9 cellular contexts compared by ENCODE assay signal in the genomic region with DNA sequence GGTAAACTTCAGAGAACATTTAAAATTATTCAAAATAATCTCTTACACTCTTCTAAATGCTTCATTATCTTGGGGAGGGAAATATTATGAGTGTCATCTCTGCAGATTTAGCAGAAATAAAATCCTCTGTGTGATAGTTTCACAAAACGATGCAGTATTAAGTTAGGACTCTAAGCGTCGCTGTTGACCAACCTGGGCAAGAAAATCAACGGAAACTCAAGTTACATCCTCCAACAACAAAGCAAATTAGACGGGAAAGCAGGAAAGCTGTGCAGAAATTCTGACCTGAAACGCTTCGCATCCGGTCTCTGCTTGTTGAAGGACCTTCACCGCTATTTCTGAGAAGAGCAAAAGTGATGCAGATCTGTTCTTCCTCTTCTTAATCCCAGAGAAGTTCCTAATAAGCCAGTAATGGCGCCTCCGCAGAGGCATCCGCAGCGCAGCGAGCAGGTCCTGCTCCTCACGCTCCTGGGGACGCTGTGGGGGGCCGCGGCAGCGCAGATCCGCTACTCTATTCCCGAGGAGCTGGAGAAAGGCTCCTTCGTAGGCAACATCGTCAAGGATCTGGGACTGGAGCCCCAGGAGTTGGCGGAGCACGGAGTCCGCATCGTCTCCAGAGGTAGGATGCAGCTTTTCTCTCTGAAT. TPM values are rescaled to one million over a fixed set of nuclear protein-coding genes. Genes with fewer than 3 reads are reported as not detected.
DNase-seq lines count a peak whose midpoint lies in the region; ATAC-seq and TF ChIP-seq lines count a peak whose summit lies in the region.
"Had no signal": no experiment of that assay in that cellular context is flagged by ENCODE, and none has a peak within 500 bp of the region (broad histone marks: within the 10 kb centered on the region; RNA-seq: fewer than 3 reads in every experiment).

A gene (plus strand): TSS at position 219 of the 645 bp plus-strand sequence. CDS start 193 bp downstream, at position 412.

- no peaks in the 10 kb centered on the region for H3K36me3 ChIP-seq in lower lobe of right lung

- DNase-seq in ACHN (peak; percentile 40), GM13977 (ENCODE audit: low spot score) (no peak), astrocyte of the hippocampus (ENCODE audit: low read depth, low spot score) (peak; percentile 36), lower lobe of right lung (no peak), chondrocyte (ENCODE audit: low spot score) (no peak), NCI-H128 (lab: John Stamatoyannopoulos, UW; ENCODE audit: unreplicated experiment) (no peak), islet precursor cell (no peak)
- DNase-seq: central memory CD4-positive, alpha-beta T cell had no signal

- peaks cover 80% of the 10 kb centered on the region for H3K9me3 ChIP-seq in lower lobe of right lung

- H3K27ac ChIP-seq in lower lobe of right lung: no peak within 1 kb of the TSS

- in situ Hi-C loops in ACHN (cut with HindIII; ENCODE audit: low pct_ligation_motif_present, low pct_unique_long_range_greater_than_20kb, low sequenced_read_pairs) (no loop called here), GM13977 (cut with MboI; ENCODE audit: low pct_unique_long_range_greater_than_20kb, low sequenced_read_pairs, unreplicated experiment) (no loop called here)

- H3K4me1 ChIP-seq in lower lobe of right lung: no peaks in the 10 kb centered on the region

- H3K27ac Mint-ChIP-seq in chondrocyte (ENCODE audit: unreplicated experiment): no peak within 1 kb of the TSS

- ATAC-seq in lower lobe of right lung (no peak), GM21526 (IDR thresholded peaks at IDR 0.05; ENCODE audit: low FRiP score, unreplicated experiment) (no peak)

- H3K27me3 ChIP-seq in lower lobe of right lung (ENCODE audit: low read depth): peaks cover 22% of the 10 kb centered on the region

- intact Hi-C loops in lower lobe of right lung (cut with DNase I): no loop called here

- no peak within 1 kb of the TSS for H3K4me3 Mint-ChIP-seq in chondrocyte (ENCODE audit: unreplicated experiment)

- H3K4me1 Mint-ChIP-seq in chondrocyte (ENCODE audit: low read depth): no peaks in the 10 kb centered on the region

- H3K9me3 Mint-ChIP-seq in chondrocyte (ENCODE audit: low read depth): peaks cover 56% of the 10 kb centered on the region

- H3K27me3 Mint-ChIP-seq in chondrocyte (ENCODE audit: low read depth): no peaks in the 10 kb centered on the region

- H3K36me3 Mint-ChIP-seq in chondrocyte (ENCODE audit: low read depth): peaks cover 11% of the 10 kb centered on the region

- H3K4me3 ChIP-seq in lower lobe of right lung: peak within 1 kb of the TSS; percentile 23

- TF ChIP-seq CTCF in GM13977 (IDR thresholded peaks at IDR 0.05; ENCODE audit: extremely low read depth, insufficient read depth, missing control alignments): peak; percentile 30
- TF ChIP-seq CTCF in lower lobe of right lung (IDR thresholded peaks at IDR 0.05): peak; percentile 35
- TF ChIP-seq CTCF in chondrocyte (IDR thresholded peaks at IDR 0.05): no peak

RNA-seq across cellular contexts. Expression of the gene that starts here (rescaled TPM):
- total RNA-seq in lower lobe of right lung (3.2 TPM), chondrocyte (0.38 to 0.65 TPM (median 0.45 TPM) in 3 replicates)

Comparison
In these comparisons a context has a peak if more than half of its experiments do, and no peak if none do; other contexts are left out.
1. DNase-seq: peak in ACHN (single experiment) and astrocyte of the hippocampus (single experiment); none in GM13977 (single experiment), lower lobe of right lung (single experiment), chondrocyte (single experiment), NCI-H128 (single experiment) and islet precursor cell (single experiment).